In the genomic region with DNA sequence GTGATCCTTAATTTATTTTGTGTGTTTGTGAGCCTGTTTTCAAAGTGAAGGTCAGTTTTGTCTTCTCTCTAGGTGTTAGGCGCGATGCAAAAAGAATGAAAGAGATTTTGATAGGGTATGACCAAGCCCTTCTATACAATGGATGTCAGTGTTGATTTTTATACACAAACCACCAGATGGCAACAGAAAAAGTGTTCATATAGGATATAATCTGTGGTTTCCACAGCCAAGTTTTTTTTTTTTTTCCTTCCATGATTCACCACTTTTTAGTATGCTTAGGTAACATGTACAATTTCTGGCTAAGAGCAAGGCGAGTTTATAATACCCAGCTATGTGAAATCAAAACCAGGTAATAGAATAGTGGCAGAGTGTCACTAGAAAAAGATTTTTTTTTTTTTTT, we compare ENCODE assay signal across 19 cellular contexts. TPM values are rescaled to one million over a fixed set of nuclear protein-coding genes. Genes with fewer than 3 reads are reported as not detected.
DNase-seq lines count a peak whose midpoint lies in the region; ATAC-seq, FAIRE-seq and TF ChIP-seq lines count a peak whose summit lies in the region.
"Had no signal": no experiment of that assay in that cellular context is flagged by ENCODE, and none has a peak within 500 bp of the region (broad histone marks: within the 10 kb centered on the region; RNA-seq: fewer than 3 reads in every experiment).

No MANE protein-coding gene starts in this region.

- no peak for FAIRE-seq in GM12891 (lab: Jason Lieb, UNC)
- FAIRE-seq: GM12878, H1 had no signal

- H3K27ac ChIP-seq in substantia nigra (ENCODE audit: low read depth, low read length, poor library complexity, severe bottlenecking): no peak overlapping the region
- H3K27ac ChIP-seq: colonic mucosa, epithelial cell of prostate, PC-9, thyroid gland had no signal

- no peak for TF ChIP-seq POLR2A in GM12891 (IDR thresholded peaks at IDR 0.05; ENCODE audit: low read depth, low read length)

- DNase-seq in Daoy (ENCODE audit: low read depth): peak; percentile 59
- DNase-seq in HT1080 (ENCODE audit: low read depth): peak; percentile 62
- peak; percentile 30 for DNase-seq in RPMI7951 (ENCODE audit: low read depth)
- DNase-seq in foreskin melanocyte: peak; percentile 10
- no peak for DNase-seq in GM12891 (ENCODE audit: insufficient read length, low spot score)
- DNase-seq in substantia nigra (lab: John Stamatoyannopoulos, UW): no peak
- DNase-seq: activated CD8-positive, alpha-beta memory T cell treated with anti-CD3 and anti-CD28 coated beads, Interleukin-2, amount 10 ng/mL, durations not matched to agents 7 days and 5 days; activated gamma-delta T cell; CD4-positive, CD25-positive, alpha-beta regulatory T cell; colonic mucosa; NCI-H1092; PC-9; stimulated activated CD4-positive, alpha-beta T cell treated with anti-CD3 and anti-CD28 coated beads, Interleukin-2, amount 100 ng/mL, for 48 hours; thyroid gland had no signal

- no peak for ATAC-seq in HG02973 (IDR thresholded peaks at IDR 0.05; ENCODE audit: unreplicated experiment)
- ATAC-seq: activated CD8-positive, alpha-beta memory T cell treated with anti-CD3 and anti-CD28 coated beads, Interleukin-2, amount 10 ng/mL, durations not matched to agents 7 days and 5 days; GM12878; WTC11 had no signal

TF ChIP-seq in GM12891, 5 proteins besides CTCF, POLR2A, EP300 and RAD21:
- no peak for TF ChIP-seq POU2F2 (IDR thresholded peaks at IDR 0.05; ENCODE audit: low read depth, low read length)
- no peak for TF ChIP-seq SPI1 (IDR thresholded peaks at IDR 0.05; ENCODE audit: low read depth, low read length)
- TF ChIP-seq TAF1 (IDR thresholded peaks at IDR 0.05; ENCODE audit: low read depth, low read length): no peak
- no peak for TF ChIP-seq POLR2AphosphoS5 (IDR thresholded peaks at IDR 0.05; ENCODE audit: low read depth, low read length)
- TF ChIP-seq PAX5 (IDR thresholded peaks at IDR 0.05; ENCODE audit: insufficient read depth, low read length, severe bottlenecking): no peak

RNA-seq across cellular contexts. Expression of a gene that starts 8.1 kb away (rescaled TPM):
- 4.2 and 5.0 TPM in 2 replicates for total RNA-seq in Daoy (2014; rRNA removed; shearing (Covaris generic))
- 1.2 and 1.6 TPM in 2 replicates for total RNA-seq in HT1080 (2014; rRNA removed; shearing (Covaris generic))
- polyA plus RNA-seq in HT1080 (2015; cell fraction: cytosol; rRNA removed): 0.60 and 1.2 TPM in 2 replicates
- 1.6 and 2.1 TPM in 2 replicates for polyA plus RNA-seq in HT1080 (2015; cell fraction: nucleus; rRNA removed)
- 0.68 and 3.1 TPM in 2 replicates for total RNA-seq in RPMI7951 (2014; rRNA removed; shearing (Covaris generic))
- 0.26 TPM for polyA plus RNA-seq in GM12891 (2012; ENCODE audit: low read depth, missing spikeins)
- total RNA-seq: PC-9 had no signal
- polyA plus RNA-seq: CD4-positive, CD25-positive, alpha-beta regulatory T cell had no signal

Comparison
In these comparisons a context has a peak if more than half of its experiments do, and no peak if none do; other contexts are left out.
1. DNase-seq: peak in Daoy (single experiment), HT1080 (single experiment), RPMI7951 (single experiment) and foreskin melanocyte (single experiment); none in GM12891 (single experiment) and substantia nigra (0 of 49).